Comparison of ENCODE assay signal across 10 cellular contexts in genomic region chr7:1611708-1612241, GRCh38. TPM values are rescaled to one million over a fixed set of nuclear protein-coding genes. Genes with fewer than 3 reads are reported as not detected.
DNase-seq lines count a peak whose midpoint lies in the region; ATAC-seq lines count a peak whose summit lies in the region.
"Had no signal": no experiment of that assay in that cellular context is flagged by ENCODE, and none has a peak within 500 bp of the region (broad histone marks: within the 10 kb centered on the region; RNA-seq: fewer than 3 reads in every experiment).

No MANE protein-coding gene starts in this region.

- ATAC-seq in HG02970 (IDR thresholded peaks at IDR 0.05; ENCODE audit: low FRiP score, unreplicated experiment) (no peak), GM21447 (IDR thresholded peaks at IDR 0.05; ENCODE audit: unreplicated experiment) (no peak), GM21390 (IDR thresholded peaks at IDR 0.05; ENCODE audit: unreplicated experiment) (no peak)

- DNase-seq in Ammon's horn (ENCODE audit: low spot score) (peak; percentile 86), NCI-H2171 (lab: John Stamatoyannopoulos, UW) (peak; percentile 25), cerebellum (ENCODE audit: low spot score) (peak; percentile 53), myocyte (ENCODE audit: low read depth) (peak; percentile 100)
- no peak for DNase-seq in activated CD4-positive, alpha-beta T cell treated with anti-CD3 and anti-CD28 coated beads, Interleukin-2, amount 50 U/mL, for 48 hours
- DNase-seq: testis had no signal

RNA-seq across cellular contexts. Expression of gene PSMG3, which starts 41.9 kb away (rescaled TPM):
- 10.7 TPM for total RNA-seq in cerebellum
- 47.1 and 54.1 TPM in 2 replicates for total RNA-seq in myocyte
- polyA plus RNA-seq in myocyte (2012) = 50.1 TPM

RNA-seq across cellular contexts. Expression of gene TMEM184A, which starts 55.8 kb away (rescaled TPM):
- total RNA-seq in cerebellum (0.18 TPM), myocyte (0.32 and 2.8 TPM in 2 replicates)
- polyA plus RNA-seq in myocyte (2012) = 0.33 TPM
- total RNA-seq: ascending aorta had no signal

RNA-seq across cellular contexts. Expression of gene ELFN1, which starts 58.3 kb away (rescaled TPM):
- total RNA-seq in cerebellum (6.5 TPM), myocyte (not detected in 2 replicates)
- 0.09 TPM for polyA plus RNA-seq in myocyte (2012)

Comparison
In these comparisons a context has a peak if more than half of its experiments do, and no peak if none do; other contexts are left out.
1. DNase-seq: peak in Ammon's horn (single experiment), NCI-H2171 (single experiment), cerebellum (single experiment) and myocyte (single experiment); none in activated CD4-positive, alpha-beta T cell treated with anti-CD3 and anti-CD28 coated beads, Interleukin-2, amount 50 U/mL, for 48 hours (0 of 2).